In genomic region chr15:85347653-85348396, GRCh38 we compare ENCODE assay signal across 7 cellular contexts. TPM values are rescaled to one million over a fixed set of nuclear protein-coding genes. Genes with fewer than 3 reads are reported as not detected.
DNase-seq lines count a peak whose midpoint lies in the region; ATAC-seq and TF ChIP-seq lines count a peak whose summit lies in the region.
"Not testable (repeated sequence)": the region's sequence is repeated elsewhere in the genome, so short reads cannot be mapped to it uniquely, and the experiment has no call there.

No MANE protein-coding gene starts in this region.

- not testable (repeated sequence) for H3K27ac Mint-ChIP-seq in activated CD8-positive, alpha-beta T cell treated with anti-CD3 and anti-CD28 coated beads for 36 hours; stimulated activated naive CD8-positive, alpha-beta T cell treated with anti-CD3 and anti-CD28 coated beads, Interleukin-15, amount 100 ng/mL, for 72 hours

- H2AFZ ChIP-seq in neural cell (ENCODE audit: low read depth, low read length), result not testable (repeated sequence)

- TF ChIP-seq CTCF in activated CD8-positive, alpha-beta T cell treated with anti-CD3 and anti-CD28 coated beads for 36 hours (IDR thresholded peaks at IDR 0.05); neural cell (IDR thresholded peaks at IDR 0.05; ENCODE audit: poor library complexity, severe bottlenecking): not testable (repeated sequence)

- H3K9me2 ChIP-seq in neural cell (ENCODE audit: insufficient read depth, low read length), result not testable (repeated sequence)

- not testable (repeated sequence) for H3K36me3 Mint-ChIP-seq in activated CD8-positive, alpha-beta T cell treated with anti-CD3 and anti-CD28 coated beads for 36 hours (ENCODE audit: low read depth)

- ATAC-seq in activated CD8-positive, alpha-beta T cell treated with anti-CD3 and anti-CD28 coated beads for 36 hours, result peak; percentile 51
- ATAC-seq in Right ventricle myocardium inferior, result peak; percentile 12
- peak; percentile 60 for ATAC-seq in stimulated activated naive CD8-positive, alpha-beta T cell treated with anti-CD3 and anti-CD28 coated beads, Interleukin-15, amount 100 ng/mL, for 72 hours

- not testable (repeated sequence) for H3K36me3 ChIP-seq in neural cell (ENCODE audit: insufficient read depth, low read length)

- DNase-seq in NCI-H226 (peak; percentile 72), kidney tubule cell (ENCODE audit: low spot score) (peak; percentile 59)
- DNase-seq in activated CD8-positive, alpha-beta T cell treated with anti-CD3 and anti-CD28 coated beads for 36 hours; Right ventricle myocardium inferior (ENCODE audit: missing footprints): not testable (repeated sequence)
- DNase-seq in stimulated activated naive CD8-positive, alpha-beta T cell treated with anti-CD3 and anti-CD28 coated beads, Interleukin-15, amount 100 ng/mL, for 72 hours, result peak in 1 of 2 donors; percentile 10

- H3K27me3 ChIP-seq in neural cell (ENCODE audit: insufficient read depth, low read depth, low read length), result not testable (repeated sequence)

- H3K9me3 ChIP-seq in neural cell (ENCODE audit: low read length), result not testable (repeated sequence)

- H3K4me3 Mint-ChIP-seq in activated CD8-positive, alpha-beta T cell treated with anti-CD3 and anti-CD28 coated beads for 36 hours; stimulated activated naive CD8-positive, alpha-beta T cell treated with anti-CD3 and anti-CD28 coated beads, Interleukin-15, amount 100 ng/mL, for 72 hours: not testable (repeated sequence)

- intact Hi-C loops in activated CD8-positive, alpha-beta T cell treated with anti-CD3 and anti-CD28 coated beads for 36 hours (cut with micrococcal nuclease); Right ventricle myocardium inferior (cut with DNase I): not testable (repeated sequence)

- CTCF ChIA-PET in activated CD8-positive, alpha-beta T cell treated with anti-CD3 and anti-CD28 coated beads for 36 hours (lab: Charles Lee), result not testable (repeated sequence)

- TF ChIP-seq EP300 in Ishikawa (IDR thresholded peaks at IDR 0.05; ENCODE audit: borderline replicate concordance); neural cell (conservative IDR thresholded peaks at IDR 0.05; ENCODE audit: poor library complexity, severe bottlenecking): not testable (repeated sequence)

- H4K20me1 ChIP-seq in neural cell (ENCODE audit: insufficient read depth), result not testable (repeated sequence)

- H3K4me2 ChIP-seq in neural cell (ENCODE audit: low read length), result not testable (repeated sequence)

- not testable (repeated sequence) for H3K79me2 ChIP-seq in neural cell (replicated peaks; ENCODE audit: insufficient read depth, low read length)

- H3F3A ChIP-seq in neural cell (ENCODE audit: insufficient read depth, low read length, poor library complexity, severe bottlenecking), result not testable (repeated sequence)

- POLR2A ChIA-PET in activated CD8-positive, alpha-beta T cell treated with anti-CD3 and anti-CD28 coated beads for 36 hours (lab: Charles Lee), result not testable (repeated sequence)

- not testable (repeated sequence) for H3K4me1 Mint-ChIP-seq in activated CD8-positive, alpha-beta T cell treated with anti-CD3 and anti-CD28 coated beads for 36 hours (ENCODE audit: low read depth)
- peaks cover 23% of the 10 kb centered on the region for H3K4me1 Mint-ChIP-seq in stimulated activated naive CD8-positive, alpha-beta T cell treated with anti-CD3 and anti-CD28 coated beads, Interleukin-15, amount 100 ng/mL, for 72 hours

- TF ChIP-seq RAD21 in Ishikawa (IDR thresholded peaks at IDR 0.05; ENCODE audit: low read depth); neural cell (conservative IDR thresholded peaks at IDR 0.05): not testable (repeated sequence)

- H3K4me3 ChIP-seq in neural cell (ENCODE audit: low read length), result not testable (repeated sequence)

- not testable (repeated sequence) for H3K9ac ChIP-seq in neural cell (ENCODE audit: low read length)

- not testable (repeated sequence) for H3K9me3 Mint-ChIP-seq in activated CD8-positive, alpha-beta T cell treated with anti-CD3 and anti-CD28 coated beads for 36 hours; stimulated activated naive CD8-positive, alpha-beta T cell treated with anti-CD3 and anti-CD28 coated beads, Interleukin-15, amount 100 ng/mL, for 72 hours

- not testable (repeated sequence) for H3K27ac ChIP-seq in neural cell (ENCODE audit: low read length)

- not testable (repeated sequence) for H3K27me3 Mint-ChIP-seq in activated CD8-positive, alpha-beta T cell treated with anti-CD3 and anti-CD28 coated beads for 36 hours; stimulated activated naive CD8-positive, alpha-beta T cell treated with anti-CD3 and anti-CD28 coated beads, Interleukin-15, amount 100 ng/mL, for 72 hours

TF ChIP-seq in Ishikawa, 13 proteins besides CTCF, POLR2A, EP300 and RAD21:
- TF ChIP-seq USF1 (IDR thresholded peaks at IDR 0.05), result peak; percentile 55

TF ChIP-seq in neural cell, 6 proteins besides CTCF, POLR2A, EP300 and RAD21:
- TF ChIP-seq REST (IDR thresholded peaks at IDR 0.05; ENCODE audit: borderline replicate concordance), result peak; percentile 69

RNA-seq across cellular contexts. Expression of gene AKAP13, which starts 32.6 kb away (rescaled TPM):
- total RNA-seq in activated CD8-positive, alpha-beta T cell treated with anti-CD3 and anti-CD28 coated beads for 36 hours, result 10 to 100 TPM; 79.1 to 79.5 TPM
- total RNA-seq in Right ventricle myocardium inferior, result 292 TPM
- 9.1 and 10.0 TPM in 2 replicates for polyA plus RNA-seq in neural cell
- polyA minus RNA-seq in neural cell, result 50.6 and 56.8 TPM in 2 replicates
